In genomic region chr13:78940444-78940843, GRCh38 we compare ENCODE assay signal across 9 cellular contexts.
"Had no signal": no experiment of that assay in that cellular context is flagged by ENCODE, and none has a peak within 500 bp of the region (broad histone marks: within the 10 kb centered on the region; RNA-seq: fewer than 3 reads in every experiment).

No MANE protein-coding gene starts in this region.

- H3K4me1 ChIP-seq: HAP-1 had no signal

- H3K9ac ChIP-seq: GM23248 had no signal

- H3K36me3 ChIP-seq: HAP-1 had no signal

- H2AFZ ChIP-seq: GM23248 had no signal

- DNase-seq: GM23248, H7, IMR-90, Kasumi-1, KG1 had no signal

- H3K27ac ChIP-seq: GM23248, HL-60 had no signal

- H3K4me3 ChIP-seq: GM23248, HAP-1, K562 had no signal

- H3K9me3 ChIP-seq: HAP-1 had no signal

- ATAC-seq: HCT116, K562 had no signal

- FAIRE-seq: K562 had no signal
